In genomic region chr7:75045881-75046280, GRCh38 we compare ENCODE assay signal across 11 cellular contexts. TPM values are rescaled to one million over a fixed set of nuclear protein-coding genes. Genes with fewer than 3 reads are reported as not detected.
DNase-seq lines count a peak whose midpoint lies in the region; ATAC-seq and TF ChIP-seq lines count a peak whose summit lies in the region.
"Had no signal": no experiment of that assay in that cellular context is flagged by ENCODE, and none has a peak within 500 bp of the region (broad histone marks: within the 10 kb centered on the region; RNA-seq: fewer than 3 reads in every experiment).

No MANE protein-coding gene starts in this region.

- POLR2A ChIA-PET in PC-3 (lab: Charles Lee; ENCODE audit: unreplicated experiment) = no interaction called here

- no peak for ATAC-seq in gastrocnemius medialis
- ATAC-seq in mucosa of descending colon = no peak
- ATAC-seq in PC-3 = no peak

- no peaks in the 10 kb centered on the region for H3F3A ChIP-seq in PC-3 (ENCODE audit: low read length, unreplicated experiment)

- no peak for TF ChIP-seq POLR2A in gastrocnemius medialis (IDR thresholded peaks at IDR 0.05)
- TF ChIP-seq POLR2A in transverse colon (IDR thresholded peaks at IDR 0.05) = no peak

- no TSS peak for BruUV-seq in PC-3 (replicated peaks; lab: Mats Ljungman, UMichigan)

- H3K36me3 ChIP-seq in gastrocnemius medialis (peaks cover 0 to 27% of the 10 kb centered on the region in 2 donors), mucosa of descending colon (ENCODE audit: low read depth) (peaks cover 3% of the 10 kb centered on the region), PC-3 (ENCODE audit: low read depth, low read length) (no peaks in the 10 kb centered on the region; the same call in none of the 2 replicates), transverse colon (peaks cover 0 to 31% (median 9%) of the 10 kb centered on the region in 4 donors)

- DNase-seq in G401 (ENCODE audit: low spot score) (peak; percentile 67), NCI-H2171 treated with DMSO at 0.1 percent for 48 hours (lab: John Stamatoyannopoulos, UW) (peak; percentile 90), dorsolateral prefrontal cortex (peak in 1 of 10 donors; percentile 40), gastrocnemius medialis (no peak), mucosa of descending colon (no peak), PC-3 (no peak), transverse colon (no peak)
- DNase-seq in activated naive CD4-positive, alpha-beta T cell treated with Interleukin-2 at 50 U/mL for 16 hours = no peak

- 88% methylated on average over 14 of the region's 14 CpGs; no CpG with 5 or more reads in 1 of the 2 donors for WGBS in transverse colon (ENCODE audit: low coverage in 1 of 2), 2 donors

- CTCF ChIA-PET in PC-3 (lab: Charles Lee) = no interaction called here

- H3K9me2 ChIP-seq in PC-3 (replicated peaks; ENCODE audit: low read length) = no peaks in the 10 kb centered on the region

- no peak for TF ChIP-seq EP300 in transverse colon (IDR thresholded peaks at IDR 0.05; ENCODE audit: low read depth)

- no peaks in the 10 kb centered on the region for H3K79me2 ChIP-seq in PC-3 (ENCODE audit: low read length)

- H3K9me3 ChIP-seq in gastrocnemius medialis (no peaks in the 10 kb centered on the region), mucosa of descending colon (no peaks in the 10 kb centered on the region), PC-3 (ENCODE audit: low read length) (no peaks in the 10 kb centered on the region), transverse colon (no peaks in the 10 kb centered on the region)
- H3K9me3 ChIP-seq: lower lobe of right lung, tibial nerve had no signal

- intact Hi-C loops in dorsolateral prefrontal cortex (cut with DNase I) (loop anchor here in 1 of 2 donors (10.0 kb wide), 1 partner anchor 631 kb away; no protein-coding TSS in a partner anchor), gastrocnemius medialis (cut with DNase I; ENCODE audit: low total_unique reads) (no loop called here), mucosa of descending colon (cut with DNase I, micrococcal nuclease) (no loop called here), PC-3 (cut with micrococcal nuclease) (loop anchor here (10.0 kb wide), 1 partner anchor 621 kb away; no protein-coding TSS in a partner anchor), transverse colon (cut with DNase I; ENCODE audit: low total_unique reads) (no loop called here)

- no peak overlapping the region for H3K9ac ChIP-seq in PC-3 (ENCODE audit: low read length)

- H3K27ac ChIP-seq in dorsolateral prefrontal cortex = peak overlapping the region in 44 of 59 donors; percentile 5 to 75 (median 55)
- peak overlapping the region; percentile 75 to 95 (median 80) for H3K27ac ChIP-seq in gastrocnemius medialis
- H3K27ac ChIP-seq in PC-3 (ENCODE audit: low read length) = no peak overlapping the region
- peak overlapping the region in 1 of 4 donors; percentile 19 for H3K27ac ChIP-seq in transverse colon
- H3K27ac ChIP-seq: lower lobe of right lung had no signal

- H3K27me3 ChIP-seq in dorsolateral prefrontal cortex = no peaks in the 10 kb centered on the region
- no peaks in the 10 kb centered on the region for H3K27me3 ChIP-seq in gastrocnemius medialis
- no peaks in the 10 kb centered on the region for H3K27me3 ChIP-seq in PC-3 (ENCODE audit: low read length)
- no peaks in the 10 kb centered on the region for H3K27me3 ChIP-seq in transverse colon
- H3K27me3 ChIP-seq: tibial nerve had no signal

- in situ Hi-C loops in G401 (cut with HindIII; ENCODE audit: low sequenced_read_pairs) (no loop called here), gastrocnemius medialis (cut with MboI; ENCODE audit: low sequenced_read_pairs in 4 of 4) (loop anchor here in 2 of 4 donors (25.0 kb wide), 2 partner anchors 609 to 634 kb away; no protein-coding TSS in a partner anchor), transverse colon (cut with MboI; ENCODE audit: low pct_ligation_motif_present in 1 of 4, low pct_unique_long_range_greater_than_20kb in 1 of 4, low sequenced_read_pairs in 3 of 4) (loop anchor here in 1 of 4 donors (25.0 kb wide), 1 partner anchor 634 kb away; no protein-coding TSS in a partner anchor)

- H3K4me2 ChIP-seq in PC-3 (ENCODE audit: low read length) = no peak overlapping the region
- H3K4me2 ChIP-seq: smooth muscle cell had no signal

- H3K4me1 ChIP-seq in gastrocnemius medialis (peaks cover 6 to 9% of the 10 kb centered on the region in 2 donors), mucosa of descending colon (ENCODE audit: low read depth) (no peaks in the 10 kb centered on the region), PC-3 (ENCODE audit: insufficient read depth, low read length) (no peaks in the 10 kb centered on the region), transverse colon (peaks cover 0 to 8% (median 0%) of the 10 kb centered on the region in 4 donors)
- H3K4me1 ChIP-seq: lower lobe of right lung had no signal

- TF ChIP-seq CTCF in dorsolateral prefrontal cortex (IDR thresholded peaks at IDR 0.05 in 54 of 56, conservative IDR thresholded peaks at IDR 0.05 in 2 of 56; ENCODE audit: low read depth in 1 of 56, partially characterized antibody in 56 of 56) (no peak), gastrocnemius medialis (IDR thresholded peaks at IDR 0.05 in 4 of 5, conservative IDR thresholded peaks at IDR 0.05 in 1 of 5) (no peak), mucosa of descending colon (IDR thresholded peaks at IDR 0.05) (no peak), PC-3 (conservative IDR thresholded peaks at IDR 0.05; ENCODE audit: low read depth, low read length) (no peak), transverse colon (IDR thresholded peaks at IDR 0.05) (no peak)

- peak overlapping the region in 25 of 59 donors; percentile 4 to 55 (median 31) for H3K4me3 ChIP-seq in dorsolateral prefrontal cortex
- no peak overlapping the region for H3K4me3 ChIP-seq in gastrocnemius medialis
- no peak overlapping the region for H3K4me3 ChIP-seq in mucosa of descending colon
- H3K4me3 ChIP-seq in PC-3 (ENCODE audit: low read length) = no peak overlapping the region
- H3K4me3 ChIP-seq in transverse colon = no peak overlapping the region
- H3K4me3 ChIP-seq: lower lobe of right lung, smooth muscle cell, tibial nerve had no signal

- no peaks in the 10 kb centered on the region for H4K20me1 ChIP-seq in PC-3 (ENCODE audit: low read length)

- H2AFZ ChIP-seq in PC-3 (ENCODE audit: low read length) = no peak overlapping the region

RNA-seq across cellular contexts. Expression of gene RCC1L, which starts 27.7 kb away (rescaled TPM):
- total RNA-seq in G401 (2014; rRNA removed; shearing (Covaris generic)) = 132 and 142 TPM in 2 replicates
- total RNA-seq in dorsolateral prefrontal cortex (10 to 100 TPM; 17.7 to 32.1 (median 24.3) TPM), gastrocnemius medialis (100 to 1,000 TPM in 1 of 4 donors, 10 to 100 TPM in 3; 52.7 to 101 (median 61.0) TPM), mucosa of descending colon (10 to 100 TPM; 33.3 to 42.9 (median 35.4) TPM), PC-3 (2014; rRNA removed) (66.8 and 78.6 TPM in 2 replicates), transverse colon (10 to 100 TPM; 22.4 to 39.0 (median 35.1) TPM)

RNA-seq across cellular contexts. Expression of gene GTF2IRD2B, which starts 46.5 kb away (rescaled TPM):
- 9.4 and 17.5 TPM in 2 replicates for total RNA-seq in G401 (2014; rRNA removed; shearing (Covaris generic))
- 10 to 100 TPM; 17.8 to 75.2 (median 36.7) TPM for total RNA-seq in dorsolateral prefrontal cortex
- total RNA-seq in gastrocnemius medialis = 10 to 100 TPM; 49.7 to 64.7 (median 60.1) TPM
- total RNA-seq in mucosa of descending colon = 10 to 100 TPM; 33.2 to 66.0 (median 51.3) TPM
- 20.2 and 28.3 TPM in 2 replicates for total RNA-seq in PC-3 (2014; rRNA removed)
- 100 to 1,000 TPM in 2 of 4 donors, 10 to 100 TPM in 2; 22.9 to 112 (median 73.6) TPM for total RNA-seq in transverse colon

Comparison
In these comparisons a context has a peak if more than half of its experiments do, and no peak if none do; other contexts are left out.
1. DNase-seq: peak in G401 (single experiment) and NCI-H2171 treated with DMSO at 0.1 percent for 48 hours (single experiment); none in gastrocnemius medialis (0 of 2), activated naive CD4-positive, alpha-beta T cell treated with Interleukin-2 at 50 U/mL for 16 hours (single experiment), mucosa of descending colon (0 of 3), PC-3 (single experiment) and transverse colon (single experiment).